ENCODE assay signal across 15 cellular contexts in genomic region chr2:33526132-33526531, GRCh38. TPM values are rescaled to one million over a fixed set of nuclear protein-coding genes. Genes with fewer than 3 reads are reported as not detected.
DNase-seq lines count a peak whose midpoint lies in the region; FAIRE-seq and TF ChIP-seq lines count a peak whose summit lies in the region.
"Had no signal": no experiment of that assay in that cellular context is flagged by ENCODE, and none has a peak within 500 bp of the region (broad histone marks: within the 10 kb centered on the region; RNA-seq: fewer than 3 reads in every experiment).

No MANE protein-coding gene starts in this region.

- H3K9me3 ChIP-seq in OCI-LY1 (ENCODE audit: low read length) (no peaks in the 10 kb centered on the region), endothelial cell of umbilical vein (replicated peaks; ENCODE audit: control insufficient read depth, insufficient read depth, low read length) (no peaks in the 10 kb centered on the region), endodermal cell (ENCODE audit: control insufficient read depth, low read length) (no peaks in the 10 kb centered on the region), prostate gland (no peaks in the 10 kb centered on the region)
- H3K9me3 ChIP-seq: upper lobe of right lung had no signal

- dilution Hi-C loops in endothelial cell of umbilical vein (cut with MboI; ENCODE audit: extremely low pct_ligation_motif_present, low sequenced_read_pairs): no loop called here

- TF ChIP-seq POLR2A in endothelial cell of umbilical vein (IDR thresholded peaks at IDR 0.05; ENCODE audit: low read depth, low read length) (no peak), H54 (IDR thresholded peaks at IDR 0.05; ENCODE audit: low read depth, low read length) (no peak), prostate gland (IDR thresholded peaks at IDR 0.05) (no peak)

- WGBS in endodermal cell (ENCODE audit: insufficient coverage in 1 of 2, insufficient read length in 1 of 2), 2 experiments: 88 to 94% methylated on average over 2 of the region's 2 CpGs
- WGBS in prostate gland: 63% methylated on average over 2 of the region's 2 CpGs

- H3K4me1 Mint-ChIP-seq in endodermal cell: no peaks in the 10 kb centered on the region

- POLR2A ChIA-PET in endothelial cell of umbilical vein (lab: Charles Lee): no interaction called here

- H3F3A ChIP-seq in OCI-LY1 (ENCODE audit: insufficient read depth, low read length): no peaks in the 10 kb centered on the region

- no peaks in the 10 kb centered on the region for H3K27me3 Mint-ChIP-seq in endodermal cell (ENCODE audit: insufficient read depth)
- H3K27me3 Mint-ChIP-seq: T-cell had no signal

- H4K20me1 ChIP-seq in OCI-LY1 (ENCODE audit: insufficient read depth, low read length) (no peaks in the 10 kb centered on the region), endothelial cell of umbilical vein (replicated peaks; ENCODE audit: control insufficient read depth, extremely low read depth, insufficient read depth, low read length) (no peaks in the 10 kb centered on the region)

- H3K27ac ChIP-seq in OCI-LY1 (ENCODE audit: low read depth, low read length, poor library complexity, severe bottlenecking) (peak overlapping the region; percentile 63), endothelial cell of umbilical vein (ENCODE audit: insufficient read depth, low read depth, low read length) (no peak overlapping the region), endodermal cell (ENCODE audit: low read depth, low read length) (no peak overlapping the region), prostate gland (no peak overlapping the region)
- H3K27ac ChIP-seq: C4-2B, upper lobe of right lung had no signal

- H3K36me3 Mint-ChIP-seq in endodermal cell (ENCODE audit: low read depth): no peaks in the 10 kb centered on the region

- H3K9ac ChIP-seq in OCI-LY1 (ENCODE audit: low read length): no peak overlapping the region
- H3K9ac ChIP-seq in endothelial cell of umbilical vein (replicated peaks; ENCODE audit: extremely low read depth, insufficient read depth, low read length): no peak overlapping the region
- no peak overlapping the region for H3K9ac ChIP-seq in endodermal cell (ENCODE audit: extremely low read depth, low read length, poor library complexity, severe bottlenecking)

- H3K4me2 ChIP-seq in OCI-LY1 (ENCODE audit: low read length): no peak overlapping the region
- H3K4me2 ChIP-seq in endothelial cell of umbilical vein (ENCODE audit: insufficient read depth, low read length): no peak overlapping the region

- H3K36me3 ChIP-seq in OCI-LY1 (ENCODE audit: insufficient read depth, low read length): peaks cover 8% of the 10 kb centered on the region; the same call in 1 of the 2 replicates
- no peaks in the 10 kb centered on the region for H3K36me3 ChIP-seq in endothelial cell of umbilical vein (ENCODE audit: control insufficient read depth in 2 of 2, extremely low read depth in 1 of 2, insufficient read depth in 2 of 2, low read length in 2 of 2)
- H3K36me3 ChIP-seq in endodermal cell (ENCODE audit: control insufficient read depth, insufficient read depth, low read length): no peaks in the 10 kb centered on the region
- H3K36me3 ChIP-seq in prostate gland: no peaks in the 10 kb centered on the region
- H3K36me3 ChIP-seq: upper lobe of right lung had no signal

- no peak for TF ChIP-seq CTCF in GM20000 (IDR thresholded peaks at IDR 0.05; ENCODE audit: extremely low read depth, missing control alignments)
- no peak for TF ChIP-seq CTCF in OCI-LY1 (IDR thresholded peaks at IDR 0.05; ENCODE audit: low read length)
- no peak for TF ChIP-seq CTCF in endothelial cell of umbilical vein (IDR thresholded peaks at IDR 0.05; ENCODE audit: extremely low read depth in 1 of 2, insufficient read depth in 1 of 2, low read depth in 1 of 2, low read length in 2 of 2)
- no peak for TF ChIP-seq CTCF in endodermal cell (conservative IDR thresholded peaks at IDR 0.05)
- TF ChIP-seq CTCF in prostate gland (IDR thresholded peaks at IDR 0.05): no peak

- H3K79me2 ChIP-seq in OCI-LY1 (ENCODE audit: insufficient read depth, low read length) (no peaks in the 10 kb centered on the region), endothelial cell of umbilical vein (ENCODE audit: control insufficient read depth, insufficient read depth, low read length) (no peaks in the 10 kb centered on the region)

- CTCF ChIA-PET in endothelial cell of umbilical vein (lab: Charles Lee): interaction anchor here (1.1 kb wide), 1 partner anchor 57 kb away, joined by 4 read pairs; no protein-coding TSS in a partner anchor

- no peaks in the 10 kb centered on the region for H3K9me2 ChIP-seq in OCI-LY1 (ENCODE audit: low read depth, low read length)

- H3K27ac Mint-ChIP-seq in endodermal cell: no peak overlapping the region
- H3K27ac Mint-ChIP-seq: T-cell had no signal

- H3K27me3 ChIP-seq in OCI-LY1 (ENCODE audit: insufficient read depth, low read length): no peaks in the 10 kb centered on the region
- H3K27me3 ChIP-seq in endothelial cell of umbilical vein (ENCODE audit: control insufficient read depth in 2 of 2, insufficient read depth in 2 of 2, low read length in 2 of 2): peaks cover 0 to 8% of the 10 kb centered on the region in 2 experiments
- no peaks in the 10 kb centered on the region for H3K27me3 ChIP-seq in endodermal cell (ENCODE audit: control insufficient read depth, insufficient read depth, low read length, poor library complexity, severe bottlenecking)
- no peaks in the 10 kb centered on the region for H3K27me3 ChIP-seq in prostate gland (replicated peaks; ENCODE audit: insufficient read depth)
- H3K27me3 ChIP-seq: upper lobe of right lung had no signal

- no peaks in the 10 kb centered on the region for H3K9me1 ChIP-seq in endothelial cell of umbilical vein (replicated peaks; ENCODE audit: control insufficient read depth, extremely low read depth, insufficient read depth, low read length)

- no TSS peak for BruUV-seq in endothelial cell of umbilical vein (replicated peaks; lab: Mats Ljungman, UMichigan)

- no peaks in the 10 kb centered on the region for H3K9me3 Mint-ChIP-seq in endodermal cell
- H3K9me3 Mint-ChIP-seq: T-cell had no signal

- peaks cover 43% of the 10 kb centered on the region for H3K4me1 ChIP-seq in OCI-LY1 (ENCODE audit: insufficient read depth, low read length, severe bottlenecking)
- H3K4me1 ChIP-seq in endothelial cell of umbilical vein (ENCODE audit: control insufficient read depth, extremely low read depth, insufficient read depth, low read length): no peaks in the 10 kb centered on the region
- no peaks in the 10 kb centered on the region for H3K4me1 ChIP-seq in endodermal cell (ENCODE audit: control insufficient read depth, insufficient read depth, low read length)
- no peaks in the 10 kb centered on the region for H3K4me1 ChIP-seq in prostate gland (replicated peaks)
- H3K4me1 ChIP-seq: upper lobe of right lung had no signal

- H3K4me3 ChIP-seq in OCI-LY1 (ENCODE audit: low read depth, low read length, poor library complexity, severe bottlenecking) (no peak overlapping the region), endothelial cell of umbilical vein (replicated peaks in 1 of 3; ENCODE audit: insufficient read depth in 1 of 3, low read depth in 1 of 3, low read length in 3 of 3) (no peak overlapping the region), endodermal cell (ENCODE audit: low read length) (no peak overlapping the region), prostate gland (no peak overlapping the region)
- H3K4me3 ChIP-seq: upper lobe of right lung had no signal

- intact Hi-C loops in endothelial cell of umbilical vein (cut with micrococcal nuclease) (no loop called here), prostate gland (cut with DNase I) (no loop called here)

- H2AFZ ChIP-seq in OCI-LY1 (ENCODE audit: low read length) (peak overlapping the region; percentile 57), endothelial cell of umbilical vein (ENCODE audit: low read depth, low read length) (no peak overlapping the region)

- no peak for FAIRE-seq in endothelial cell of umbilical vein (lab: Jason Lieb, UNC)
- FAIRE-seq in H54 (lab: Jason Lieb, UNC): no peak
- FAIRE-seq: endometrium had no signal

- peak; percentile 18 for DNase-seq in AG08396 (ENCODE audit: low spot score)
- DNase-seq in GM20000 (ENCODE audit: low spot score): peak; percentile 39
- DNase-seq in endothelial cell of umbilical vein (ENCODE audit: low read depth, low spot score): peak; percentile 50
- DNase-seq in H54 (ENCODE audit: insufficient read length, low spot score): no peak
- no peak for DNase-seq in endodermal cell
- DNase-seq in NCI-H1417 (lab: John Stamatoyannopoulos, UW): no peak
- no peak for DNase-seq in prostate gland (ENCODE audit: low spot score)
- DNase-seq: aorta, NCI-H1105, right cardiac atrium, T-cell, upper lobe of right lung had no signal

- no peak overlapping the region for H3K4me3 Mint-ChIP-seq in endodermal cell
- H3K4me3 Mint-ChIP-seq: T-cell had no signal

TF ChIP-seq in endothelial cell of umbilical vein, 7 proteins besides CTCF, POLR2A, EP300 and RAD21:
- TF ChIP-seq POLR2AphosphoS5 (IDR thresholded peaks at IDR 0.05; ENCODE audit: insufficient read depth, low read depth, low read length): no peak
- no peak for TF ChIP-seq MYC (IDR thresholded peaks at IDR 0.05; ENCODE audit: low read depth, low read length)
- no peak for TF ChIP-seq JUN (IDR thresholded peaks at IDR 0.05; ENCODE audit: borderline replicate concordance, insufficient read depth, insufficient read length, low read depth)
- no peak for TF ChIP-seq GATA2 (IDR thresholded peaks at IDR 0.05; ENCODE audit: insufficient read depth, insufficient read length, low read depth, low read length)
- TF ChIP-seq EZH2 (IDR thresholded peaks at IDR 0.05; ENCODE audit: borderline replicate concordance, low read depth, low read length, severe bottlenecking): no peak
- no peak for TF ChIP-seq MAX (IDR thresholded peaks at IDR 0.05; ENCODE audit: insufficient read depth, insufficient read length)
- TF ChIP-seq FOS (IDR thresholded peaks at IDR 0.05; ENCODE audit: borderline replicate concordance, insufficient read depth, low read length): no peak

RNA-seq across cellular contexts. Expression of gene RASGRP3, which starts 49.7 kb away (rescaled TPM):
- total RNA-seq in endothelial cell of umbilical vein (39.6 and 42.1 TPM in 2 replicates), endodermal cell (under 1 TPM in 1 of 2 donors, not detected in 1; 0.29 TPM), prostate gland (10 to 100 TPM in 1 of 2 donors, under 1 TPM in 1; 0.73 to 21.0 TPM)
- polyA plus RNA-seq in endothelial cell of umbilical vein: 14.3 and 16.0 TPM in 2 replicates
- polyA plus RNA-seq in endothelial cell of umbilical vein (2011; cell fraction: cytosol; rRNA removed): 6.0 and 9.7 TPM in 2 replicates
- polyA plus RNA-seq in endothelial cell of umbilical vein (2011; cell fraction: nucleus; rRNA removed): 30.4 and 31.8 TPM in 2 replicates
- polyA plus RNA-seq in endothelial cell of umbilical vein (2012): 3.1 and 8.9 TPM in 2 replicates
- polyA minus RNA-seq in endothelial cell of umbilical vein: 60.3 and 65.5 TPM in 2 replicates
- not detected for polyA minus RNA-seq in endothelial cell of umbilical vein (2011; cell fraction: cytosol; rRNA and poly(A)+ RNA removed)
- polyA minus RNA-seq in endothelial cell of umbilical vein (2011; cell fraction: nucleus; rRNA and poly(A)+ RNA removed): 31.3 and 73.1 TPM in 2 replicates
- 0.53 TPM for polyA plus RNA-seq in endodermal cell (2013, experiment 1 of 2)
- polyA plus RNA-seq in endodermal cell (2013, experiment 2 of 2): 1.0 TPM

Comparison
In these comparisons a context has a peak if more than half of its experiments do, and no peak if none do; other contexts are left out.
1. DNase-seq: peak in AG08396 (single experiment), GM20000 (single experiment) and endothelial cell of umbilical vein (single experiment); none in H54 (single experiment), endodermal cell (single experiment), NCI-H1417 (0 of 3) and prostate gland (single experiment).